In the genomic region with DNA sequence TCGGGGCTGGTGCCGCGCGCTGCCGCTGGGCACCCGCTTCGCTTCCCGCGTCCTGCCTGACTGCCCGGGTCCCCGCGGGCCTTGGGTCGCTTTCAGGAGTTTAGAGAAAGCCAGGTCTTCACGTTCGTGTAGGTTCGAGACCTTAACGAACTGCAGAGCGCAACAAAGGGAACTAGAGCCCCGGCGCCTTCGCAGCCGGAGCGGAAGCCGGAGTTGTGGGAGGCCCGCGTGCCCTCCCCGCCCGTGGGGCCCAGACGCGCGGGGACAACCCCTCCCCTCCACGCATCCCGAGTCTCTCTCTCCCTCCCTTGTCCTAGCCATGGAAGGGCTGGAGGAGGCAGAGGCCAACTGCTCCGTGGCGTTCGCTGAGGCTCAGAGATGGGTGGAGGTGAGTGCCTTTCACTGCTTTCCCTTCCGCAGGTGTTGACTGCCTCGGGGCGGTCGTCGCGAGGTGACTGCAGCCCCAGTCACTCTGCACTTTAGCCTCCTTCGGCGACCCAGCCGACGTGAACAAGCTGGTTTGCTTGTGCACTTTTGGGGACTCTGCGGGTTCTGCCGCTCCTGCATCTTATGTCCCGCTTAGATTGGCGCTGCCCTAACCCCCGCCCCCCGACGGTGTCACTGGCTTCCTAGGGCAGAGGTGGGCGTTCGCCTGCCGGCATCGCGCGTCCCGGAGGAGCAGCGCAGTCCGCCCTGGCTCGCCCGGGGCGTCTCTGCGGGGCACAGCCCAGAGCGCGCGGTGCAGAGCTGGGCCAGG, we compare ENCODE assay signal across 1 cellular context.
TF ChIP-seq lines count a peak whose summit lies in the region.

No MANE protein-coding gene starts in this region.

TF ChIP-seq in SK-N-SH, 30 proteins besides CTCF, POLR2A, EP300 and RAD21 (continued from another document):
- no peak for TF ChIP-seq PBX3 (IDR thresholded peaks at IDR 0.05)
- no peak for TF ChIP-seq USF2 (IDR thresholded peaks at IDR 0.05; ENCODE audit: borderline replicate concordance, low read depth, low read length)
- no peak for TF ChIP-seq EZH2phosphoT487 (IDR thresholded peaks at IDR 0.05; ENCODE audit: borderline replicate concordance, low read depth)
- TF ChIP-seq, protein P1, sequence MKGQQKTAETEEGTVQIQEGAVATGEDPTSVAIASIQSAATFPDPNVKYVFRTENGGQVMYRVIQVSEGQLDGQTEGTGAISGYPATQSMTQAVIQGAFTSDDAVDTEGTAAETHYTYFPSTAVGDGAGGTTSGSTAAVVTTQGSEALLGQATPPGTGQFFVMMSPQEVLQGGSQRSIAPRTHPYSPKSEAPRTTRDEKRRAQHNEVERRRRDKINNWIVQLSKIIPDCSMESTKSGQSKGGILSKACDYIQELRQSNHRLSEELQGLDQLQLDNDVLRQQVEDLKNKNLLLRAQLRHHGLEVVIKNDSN (IDR thresholded peaks at IDR 0.05; ENCODE audit: borderline replicate concordance, low read depth), result no peak
- TF ChIP-seq NRF1 (IDR thresholded peaks at IDR 0.05; ENCODE audit: low read depth, low read length), result no peak
- TF ChIP-seq, protein P2, sequence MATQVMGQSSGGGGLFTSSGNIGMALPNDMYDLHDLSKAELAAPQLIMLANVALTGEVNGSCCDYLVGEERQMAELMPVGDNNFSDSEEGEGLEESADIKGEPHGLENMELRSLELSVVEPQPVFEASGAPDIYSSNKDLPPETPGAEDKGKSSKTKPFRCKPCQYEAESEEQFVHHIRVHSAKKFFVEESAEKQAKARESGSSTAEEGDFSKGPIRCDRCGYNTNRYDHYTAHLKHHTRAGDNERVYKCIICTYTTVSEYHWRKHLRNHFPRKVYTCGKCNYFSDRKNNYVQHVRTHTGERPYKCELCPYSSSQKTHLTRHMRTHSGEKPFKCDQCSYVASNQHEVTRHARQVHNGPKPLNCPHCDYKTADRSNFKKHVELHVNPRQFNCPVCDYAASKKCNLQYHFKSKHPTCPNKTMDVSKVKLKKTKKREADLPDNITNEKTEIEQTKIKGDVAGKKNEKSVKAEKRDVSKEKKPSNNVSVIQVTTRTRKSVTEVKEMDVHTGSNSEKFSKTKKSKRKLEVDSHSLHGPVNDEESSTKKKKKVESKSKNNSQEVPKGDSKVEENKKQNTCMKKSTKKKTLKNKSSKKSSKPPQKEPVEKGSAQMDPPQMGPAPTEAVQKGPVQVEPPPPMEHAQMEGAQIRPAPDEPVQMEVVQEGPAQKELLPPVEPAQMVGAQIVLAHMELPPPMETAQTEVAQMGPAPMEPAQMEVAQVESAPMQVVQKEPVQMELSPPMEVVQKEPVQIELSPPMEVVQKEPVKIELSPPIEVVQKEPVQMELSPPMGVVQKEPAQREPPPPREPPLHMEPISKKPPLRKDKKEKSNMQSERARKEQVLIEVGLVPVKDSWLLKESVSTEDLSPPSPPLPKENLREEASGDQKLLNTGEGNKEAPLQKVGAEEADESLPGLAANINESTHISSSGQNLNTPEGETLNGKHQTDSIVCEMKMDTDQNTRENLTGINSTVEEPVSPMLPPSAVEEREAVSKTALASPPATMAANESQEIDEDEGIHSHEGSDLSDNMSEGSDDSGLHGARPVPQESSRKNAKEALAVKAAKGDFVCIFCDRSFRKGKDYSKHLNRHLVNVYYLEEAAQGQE (IDR thresholded peaks at IDR 0.05; ENCODE audit: low read depth, low read length), result 0 out of 2 replicates have a peak, but pooled peaks have one; percentile 3
- no peak for TF ChIP-seq TEAD4 (IDR thresholded peaks at IDR 0.05; ENCODE audit: borderline replicate concordance, insufficient read depth)
